Comparison of ENCODE assay signal across 8 cellular contexts in the genomic region with DNA sequence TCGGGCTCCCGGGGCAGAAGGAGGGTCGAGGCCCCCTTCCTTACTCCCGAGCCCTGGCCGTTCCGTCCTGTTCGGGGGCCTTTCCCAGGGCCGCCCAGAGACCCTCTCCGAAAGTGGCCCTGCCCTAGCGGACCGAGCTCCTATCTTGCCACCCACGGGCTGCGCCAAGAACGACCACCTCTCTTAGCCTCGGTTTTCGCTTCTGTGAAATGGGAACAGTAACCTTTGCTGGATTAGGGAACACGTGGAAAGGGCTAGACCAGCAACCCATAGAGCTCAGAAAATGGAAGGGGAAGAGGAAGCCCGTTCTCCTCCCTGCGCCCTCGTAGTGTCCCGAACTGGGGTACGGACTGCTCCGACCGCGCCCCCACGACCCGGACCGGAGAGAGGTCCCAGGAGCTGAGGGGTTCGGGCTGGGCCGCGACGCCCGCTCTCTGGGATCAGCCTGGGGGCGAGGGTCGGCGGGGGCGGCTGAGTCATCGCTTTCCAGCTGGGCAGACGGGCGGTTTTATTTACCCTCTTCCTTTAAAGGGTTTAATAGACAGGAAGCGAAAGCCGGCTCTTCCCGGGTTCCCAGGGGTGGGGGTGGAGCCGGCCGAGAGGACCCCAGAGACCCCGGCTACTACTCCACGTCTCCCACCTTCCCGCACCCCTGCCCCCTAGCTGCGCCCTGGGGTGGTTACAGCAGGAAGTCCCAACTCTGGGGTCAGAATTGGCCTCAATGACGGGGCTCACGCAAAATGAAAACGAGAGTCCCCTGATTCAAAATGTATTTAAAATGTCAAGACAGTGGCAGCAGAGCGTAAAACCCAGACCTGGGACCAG. TPM values are rescaled to one million over a fixed set of nuclear protein-coding genes. Genes with fewer than 3 reads are reported as not detected.
DNase-seq lines count a peak whose midpoint lies in the region; ATAC-seq and TF ChIP-seq lines count a peak whose summit lies in the region.

No MANE protein-coding gene starts in this region.

- H3K27me3 Mint-ChIP-seq in activated CD8-positive, alpha-beta T cell treated with anti-CD3 and anti-CD28 coated beads for 36 hours: peaks cover 25% of the 10 kb centered on the region
- H3K27me3 Mint-ChIP-seq in osteocyte (ENCODE audit: unreplicated experiment): no peaks in the 10 kb centered on the region

- H3K4me3 ChIP-seq in LNCaP clone FGC (ENCODE audit: low read depth, low read length): peak overlapping the region; percentile 51

- peaks cover 10% of the 10 kb centered on the region for H3K4me1 ChIP-seq in foreskin keratinocyte

- H3K4me3 Mint-ChIP-seq in activated CD8-positive, alpha-beta T cell treated with anti-CD3 and anti-CD28 coated beads for 36 hours: peak overlapping the region; percentile 75
- peak overlapping the region; percentile 75 for H3K4me3 Mint-ChIP-seq in osteocyte (ENCODE audit: unreplicated experiment)

- CTCF ChIA-PET in activated CD8-positive, alpha-beta T cell treated with anti-CD3 and anti-CD28 coated beads for 36 hours (lab: Charles Lee): interaction anchor here (0.6 to 2.6 kb wide), 27 partner anchors 10 to 399 kb away, joined by 3 to 23 read pairs (median 5); partner anchors contain the start of gene CDKN1C

- intact Hi-C loops in activated CD8-positive, alpha-beta T cell treated with anti-CD3 and anti-CD28 coated beads for 36 hours (cut with micrococcal nuclease): no loop called here

- H3K27ac Mint-ChIP-seq in activated CD8-positive, alpha-beta T cell treated with anti-CD3 and anti-CD28 coated beads for 36 hours: peak overlapping the region; percentile 79
- peak overlapping the region; percentile 98 for H3K27ac Mint-ChIP-seq in osteocyte (ENCODE audit: unreplicated experiment)

- H3K4me1 Mint-ChIP-seq in activated CD8-positive, alpha-beta T cell treated with anti-CD3 and anti-CD28 coated beads for 36 hours (ENCODE audit: low read depth): peaks cover 25% of the 10 kb centered on the region
- H3K4me1 Mint-ChIP-seq in osteocyte (ENCODE audit: unreplicated experiment): peaks cover 61% of the 10 kb centered on the region

- peak; percentile 43 for ATAC-seq in activated CD8-positive, alpha-beta T cell treated with anti-CD3 and anti-CD28 coated beads for 36 hours
- no peak for ATAC-seq in foreskin keratinocyte
- no peak for ATAC-seq in GM18520 (IDR thresholded peaks at IDR 0.05; ENCODE audit: unreplicated experiment)

- POLR2A ChIA-PET in activated CD8-positive, alpha-beta T cell treated with anti-CD3 and anti-CD28 coated beads for 36 hours (lab: Charles Lee): interaction anchor here (1.0 to 4.5 kb wide), 7 partner anchors 8 to 84 kb away, joined by 3 to 39 read pairs (median 3); no protein-coding TSS in a partner anchor

- H3K36me3 Mint-ChIP-seq in activated CD8-positive, alpha-beta T cell treated with anti-CD3 and anti-CD28 coated beads for 36 hours (ENCODE audit: low read depth): no peaks in the 10 kb centered on the region
- H3K36me3 Mint-ChIP-seq in osteocyte (ENCODE audit: unreplicated experiment): no peaks in the 10 kb centered on the region

- no peaks in the 10 kb centered on the region for H3K27me3 ChIP-seq in foreskin keratinocyte

- no peak for DNase-seq in AG09319 (ENCODE audit: extremely low read depth, low read depth)
- no peak for DNase-seq in LNCaP clone FGC (ENCODE audit: low read depth)
- peak; percentile 80 for DNase-seq in activated CD8-positive, alpha-beta T cell treated with anti-CD3 and anti-CD28 coated beads for 36 hours
- DNase-seq in foreskin keratinocyte: peak; percentile 59 to 76
- no peak for DNase-seq in osteocyte (ENCODE audit: extremely low spot score, unreplicated experiment)
- no peak for DNase-seq in NK-92 (lab: John Stamatoyannopoulos, UW; ENCODE audit: unreplicated experiment)

- peak overlapping the region; percentile 89 for H3K27ac ChIP-seq in foreskin keratinocyte

- peaks cover 2% of the 10 kb centered on the region for H3K9me3 Mint-ChIP-seq in activated CD8-positive, alpha-beta T cell treated with anti-CD3 and anti-CD28 coated beads for 36 hours
- no peaks in the 10 kb centered on the region for H3K9me3 Mint-ChIP-seq in osteocyte (ENCODE audit: unreplicated experiment)

- TF ChIP-seq CTCF in AG09319 (IDR thresholded peaks at IDR 0.05; ENCODE audit: low read depth, low read length): peak; percentile 53
- TF ChIP-seq CTCF in LNCaP clone FGC (IDR thresholded peaks at IDR 0.05; ENCODE audit: control insufficient read depth, extremely low read depth, insufficient read depth): peak; percentile 35
- peak; percentile 85 for TF ChIP-seq CTCF in activated CD8-positive, alpha-beta T cell treated with anti-CD3 and anti-CD28 coated beads for 36 hours (IDR thresholded peaks at IDR 0.05)
- TF ChIP-seq CTCF in foreskin keratinocyte (conservative IDR thresholded peaks at IDR 0.05): no peak
- no peak for TF ChIP-seq CTCF in osteocyte (IDR thresholded peaks at IDR 0.05)

- TF ChIP-seq POLR2A in GM18526 (IDR thresholded peaks at IDR 0.05; ENCODE audit: extremely low read depth, insufficient read length): peak; percentile 21

RNA-seq across cellular contexts. Expression of gene PHLDA2, which starts 0.9 kb away (rescaled TPM):
- total RNA-seq in activated CD8-positive, alpha-beta T cell treated with anti-CD3 and anti-CD28 coated beads for 36 hours: 1 to 10 TPM; 3.6 to 3.7 TPM
- 36.9 and 52.6 TPM in 2 replicates for total RNA-seq in foreskin keratinocyte
- 165 and 166 TPM in 2 replicates for polyA plus RNA-seq in foreskin keratinocyte
- total RNA-seq in osteocyte: 89.6 and 96.1 TPM in 2 replicates

RNA-seq across cellular contexts. Expression of gene CDKN1C, which starts 44.5 kb away (rescaled TPM):
- total RNA-seq in activated CD8-positive, alpha-beta T cell treated with anti-CD3 and anti-CD28 coated beads for 36 hours: 1 to 10 TPM; 1.6 TPM
- total RNA-seq in foreskin keratinocyte: 2.4 and 3.2 TPM in 2 replicates
- polyA plus RNA-seq in foreskin keratinocyte: 2.6 and 2.8 TPM in 2 replicates
- 18.1 and 19.2 TPM in 2 replicates for total RNA-seq in osteocyte

Comparison
In these comparisons a context has a peak if more than half of its experiments do, and no peak if none do; other contexts are left out.
1. DNase-seq: peak in activated CD8-positive, alpha-beta T cell treated with anti-CD3 and anti-CD28 coated beads for 36 hours (single experiment) and foreskin keratinocyte (2 of 2); none in AG09319 (single experiment), LNCaP clone FGC (single experiment), osteocyte (single experiment) and NK-92 (single experiment).
2. CTCF ChIP-seq: peak in AG09319 (single experiment), LNCaP clone FGC (single experiment) and activated CD8-positive, alpha-beta T cell treated with anti-CD3 and anti-CD28 coated beads for 36 hours (single experiment); none in foreskin keratinocyte (single experiment) and osteocyte (single experiment).